In the genomic region with DNA sequence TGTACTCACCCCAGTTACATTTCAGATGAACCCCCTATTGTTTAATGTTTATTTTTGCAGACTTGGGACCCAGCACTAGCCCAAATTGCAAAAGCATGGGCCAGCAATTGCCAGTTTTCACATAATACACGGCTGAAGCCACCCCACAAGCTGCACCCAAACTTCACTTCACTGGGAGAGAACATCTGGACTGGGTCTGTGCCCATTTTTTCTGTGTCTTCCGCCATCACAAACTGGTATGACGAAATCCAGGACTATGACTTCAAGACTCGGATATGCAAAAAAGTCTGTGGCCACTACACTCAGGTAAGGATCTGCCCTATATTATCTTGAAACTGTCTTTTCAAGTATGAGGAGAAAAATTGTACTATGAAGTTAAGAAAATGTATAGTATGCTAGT, we compare ENCODE assay signal across 8 cellular contexts. TPM values are rescaled to one million over a fixed set of nuclear protein-coding genes. Genes with fewer than 3 reads are reported as not detected.
DNase-seq lines count a peak whose midpoint lies in the region; ATAC-seq, FAIRE-seq and TF ChIP-seq lines count a peak whose summit lies in the region.

No MANE protein-coding gene starts in this region.

- H3K4me3 ChIP-seq in fibroblast of lung (replicated peaks in 1 of 4; ENCODE audit: control extremely low read depth in 1 of 4, insufficient read depth in 1 of 4, low read depth in 3 of 4, low read length in 4 of 4): peak overlapping the region; percentile 39 to 93 (median 63)
- H3K4me3 ChIP-seq in endodermal cell (ENCODE audit: low read length): no peak overlapping the region

- H3K27ac Mint-ChIP-seq in stimulated activated effector memory CD8-positive, alpha-beta T cell treated with anti-CD3 and anti-CD28 coated beads, Interleukin-12 subunit alpha, Interleukin-12 subunit beta, amount 100 ng/mL, for 72 hours: peak overlapping the region; percentile 96
- H3K27ac Mint-ChIP-seq in nephron progenitor cell (no peak overlapping the region), endodermal cell (no peak overlapping the region)

- H3K27me3 Mint-ChIP-seq in nephron progenitor cell (ENCODE audit: low read depth, poor library complexity): no peaks in the 10 kb centered on the region
- no peaks in the 10 kb centered on the region for H3K27me3 Mint-ChIP-seq in endodermal cell (ENCODE audit: insufficient read depth)

- TF ChIP-seq CTCF in fibroblast of lung (conservative IDR thresholded peaks at IDR 0.05 in 1 of 2, IDR thresholded peaks at IDR 0.05 in 1 of 2; ENCODE audit: low read depth in 1 of 2, low read length in 2 of 2) (no peak), nephron progenitor cell (IDR thresholded peaks at IDR 0.05) (no peak), endodermal cell (conservative IDR thresholded peaks at IDR 0.05) (no peak)

- H3K36me3 ChIP-seq in fibroblast of lung (ENCODE audit: control insufficient read depth, insufficient read depth, low read length): no peaks in the 10 kb centered on the region
- H3K36me3 ChIP-seq in endodermal cell (ENCODE audit: control insufficient read depth, insufficient read depth, low read length): no peaks in the 10 kb centered on the region

- H3K27me3 ChIP-seq in fibroblast of lung (ENCODE audit: control insufficient read depth, insufficient read depth, low read length) (no peaks in the 10 kb centered on the region), endodermal cell (ENCODE audit: control insufficient read depth, insufficient read depth, low read length, poor library complexity, severe bottlenecking) (no peaks in the 10 kb centered on the region)

- H3K27ac ChIP-seq in fibroblast of lung (ENCODE audit: insufficient read depth, low read length) (peak overlapping the region; percentile 89), endodermal cell (ENCODE audit: low read depth, low read length) (no peak overlapping the region)

- H3K4me1 ChIP-seq in fibroblast of lung (ENCODE audit: control insufficient read depth, extremely low read depth, insufficient read depth, low read length): peaks cover 11% of the 10 kb centered on the region
- peaks cover 13% of the 10 kb centered on the region for H3K4me1 ChIP-seq in endodermal cell (ENCODE audit: control insufficient read depth, insufficient read depth, low read length)

- no peak overlapping the region for H2AFZ ChIP-seq in fibroblast of lung (ENCODE audit: low read length)

- WGBS in endodermal cell (ENCODE audit: insufficient coverage in 1 of 2, insufficient read length in 1 of 2), 2 experiments: 94 to 95% methylated on average over 3 to 4 of the region's 4 CpGs

- H3K9ac ChIP-seq in fibroblast of lung (ENCODE audit: insufficient read depth, low read length) (no peak overlapping the region), endodermal cell (ENCODE audit: extremely low read depth, low read length, poor library complexity, severe bottlenecking) (no peak overlapping the region)

- FAIRE-seq in GM12891 (lab: Jason Lieb, UNC): peak; percentile 31

- H4K20me1 ChIP-seq in fibroblast of lung (ENCODE audit: control insufficient read depth, extremely low read depth, insufficient read depth, low read length): no peaks in the 10 kb centered on the region

- H3K9me3 Mint-ChIP-seq in stimulated activated effector memory CD8-positive, alpha-beta T cell treated with anti-CD3 and anti-CD28 coated beads, Interleukin-12 subunit alpha, Interleukin-12 subunit beta, amount 100 ng/mL, for 72 hours: no peaks in the 10 kb centered on the region
- H3K9me3 Mint-ChIP-seq in nephron progenitor cell (no peaks in the 10 kb centered on the region), endodermal cell (no peaks in the 10 kb centered on the region)

- H3K4me1 Mint-ChIP-seq in stimulated activated effector memory CD8-positive, alpha-beta T cell treated with anti-CD3 and anti-CD28 coated beads, Interleukin-12 subunit alpha, Interleukin-12 subunit beta, amount 100 ng/mL, for 72 hours: peaks cover 72% of the 10 kb centered on the region
- peaks cover 42% of the 10 kb centered on the region for H3K4me1 Mint-ChIP-seq in nephron progenitor cell
- peaks cover 32% of the 10 kb centered on the region for H3K4me1 Mint-ChIP-seq in endodermal cell

- H3K9me3 ChIP-seq in fibroblast of lung (ENCODE audit: control insufficient read depth, insufficient read depth, low read depth, low read length): no peaks in the 10 kb centered on the region
- no peaks in the 10 kb centered on the region for H3K9me3 ChIP-seq in endodermal cell (ENCODE audit: control insufficient read depth, low read length)

- TF ChIP-seq POLR2A in GM12891 (IDR thresholded peaks at IDR 0.05; ENCODE audit: low read depth, low read length): no peak

- H3K4me3 Mint-ChIP-seq in stimulated activated effector memory CD8-positive, alpha-beta T cell treated with anti-CD3 and anti-CD28 coated beads, Interleukin-12 subunit alpha, Interleukin-12 subunit beta, amount 100 ng/mL, for 72 hours: peak overlapping the region; percentile 87
- H3K4me3 Mint-ChIP-seq in nephron progenitor cell (no peak overlapping the region), endodermal cell (no peak overlapping the region)

- no peak for ATAC-seq in stimulated activated effector memory CD8-positive, alpha-beta T cell treated with anti-CD3 and anti-CD28 coated beads, Interleukin-12 subunit alpha, Interleukin-12 subunit beta, amount 100 ng/mL, for 72 hours
- ATAC-seq in HG02642 (IDR thresholded peaks at IDR 0.05; ENCODE audit: poor library complexity, unreplicated experiment) (no peak), GM18520 (IDR thresholded peaks at IDR 0.05; ENCODE audit: unreplicated experiment) (no peak)

- peaks cover 58% of the 10 kb centered on the region for H3K36me3 Mint-ChIP-seq in stimulated activated effector memory CD8-positive, alpha-beta T cell treated with anti-CD3 and anti-CD28 coated beads, Interleukin-12 subunit alpha, Interleukin-12 subunit beta, amount 100 ng/mL, for 72 hours
- H3K36me3 Mint-ChIP-seq in nephron progenitor cell (ENCODE audit: low read depth): no peaks in the 10 kb centered on the region
- H3K36me3 Mint-ChIP-seq in endodermal cell (ENCODE audit: low read depth): no peaks in the 10 kb centered on the region

- DNase-seq in GM12891 (ENCODE audit: insufficient read length, low spot score) (no peak), RPMI7951 (ENCODE audit: low read depth) (peak; percentile 53), fibroblast of lung (ENCODE audit: low read depth in 2 of 2) (peak; percentile 78 to 90), nephron progenitor cell (no peak), endodermal cell (no peak)
- no peak for DNase-seq in stimulated activated effector memory CD8-positive, alpha-beta T cell treated with anti-CD3 and anti-CD28 coated beads, Interleukin-12 subunit alpha, Interleukin-12 subunit beta, amount 100 ng/mL, for 72 hours (ENCODE audit: low spot score in 2 of 2)

- H3K79me2 ChIP-seq in fibroblast of lung (ENCODE audit: control insufficient read depth, insufficient read depth, low read length): peaks cover 46% of the 10 kb centered on the region

- H3K4me2 ChIP-seq in fibroblast of lung (ENCODE audit: extremely low read depth, insufficient read depth, low read length): peak overlapping the region; percentile 92

TF ChIP-seq in GM12891, 5 proteins besides CTCF, POLR2A, EP300 and RAD21:
- no peak for TF ChIP-seq SPI1 (IDR thresholded peaks at IDR 0.05; ENCODE audit: low read depth, low read length)
- TF ChIP-seq PAX5 (IDR thresholded peaks at IDR 0.05; ENCODE audit: insufficient read depth, low read length, severe bottlenecking): no peak
- no peak for TF ChIP-seq TAF1 (IDR thresholded peaks at IDR 0.05; ENCODE audit: low read depth, low read length)
- no peak for TF ChIP-seq POLR2AphosphoS5 (IDR thresholded peaks at IDR 0.05; ENCODE audit: low read depth, low read length)
- TF ChIP-seq POU2F2 (IDR thresholded peaks at IDR 0.05; ENCODE audit: low read depth, low read length): no peak

RNA-seq across cellular contexts. Expression of a gene that starts 1.2 kb away (rescaled TPM):
- 19.1 TPM for polyA plus RNA-seq in GM12891 (2012; ENCODE audit: low read depth, missing spikeins)
- total RNA-seq in RPMI7951 (2014; rRNA removed; shearing (Covaris generic)): 36.8 and 46.3 TPM in 2 replicates
- total RNA-seq in fibroblast of lung: 36.0 and 59.8 TPM in 2 replicates
- polyA plus RNA-seq in fibroblast of lung: 186 and 245 TPM in 2 replicates
- polyA plus RNA-seq in fibroblast of lung (2012): 109 and 145 TPM in 2 replicates
- polyA minus RNA-seq in fibroblast of lung (ENCODE audit: low replicate concordance): 52.4 and 58.4 TPM in 2 replicates
- under 1 TPM; 0.22 to 0.29 TPM for total RNA-seq in endodermal cell
- 1.7 TPM for polyA plus RNA-seq in endodermal cell (2013, experiment 1 of 2)
- polyA plus RNA-seq in endodermal cell (2013, experiment 2 of 2): 3.1 TPM

RNA-seq across cellular contexts. Expression of a gene that starts 29.6 kb away (rescaled TPM):
- polyA plus RNA-seq in GM12891 (2012; ENCODE audit: low read depth, missing spikeins): 52.1 TPM
- total RNA-seq in RPMI7951 (2014; rRNA removed; shearing (Covaris generic)): 48.3 and 48.7 TPM in 2 replicates
- total RNA-seq in fibroblast of lung (36.5 and 46.9 TPM in 2 replicates), endodermal cell (10 to 100 TPM; 60.7 to 75.2 TPM)
- 49.7 and 63.6 TPM in 2 replicates for polyA plus RNA-seq in fibroblast of lung
- 32.0 and 42.3 TPM in 2 replicates for polyA plus RNA-seq in fibroblast of lung (2012)
- 0.08 and 0.37 TPM in 2 replicates for polyA minus RNA-seq in fibroblast of lung (ENCODE audit: low replicate concordance)
- polyA plus RNA-seq in endodermal cell (2013, experiment 1 of 2): 33.0 TPM
- 37.5 TPM for polyA plus RNA-seq in endodermal cell (2013, experiment 2 of 2)

Comparison
In these comparisons a context has a peak if more than half of its experiments do, and no peak if none do; other contexts are left out.
1. DNase-seq: peak in RPMI7951 (single experiment) and fibroblast of lung (2 of 2); none in GM12891 (single experiment), stimulated activated effector memory CD8-positive, alpha-beta T cell treated with anti-CD3 and anti-CD28 coated beads, Interleukin-12 subunit alpha, Interleukin-12 subunit beta, amount 100 ng/mL, for 72 hours (0 of 2), nephron progenitor cell (single experiment) and endodermal cell (single experiment).
2. RNA of a gene that starts 1.2 kb away (total RNA-seq): 36.0 to 59.8 TPM in fibroblast of lung and 36.8 to 46.3 TPM in RPMI7951; 0.22 to 0.29 TPM in endodermal cell; every median in the first group is over 10 times any median in the second.